8 cellular contexts compared by ENCODE assay signal in genomic region chr11:123559418-123559817, GRCh38.
DNase-seq lines count a peak whose midpoint lies in the region; ATAC-seq, FAIRE-seq and TF ChIP-seq lines count a peak whose summit lies in the region.

No MANE protein-coding gene starts in this region.

- no peak overlapping the region for H3K4me2 ChIP-seq in PC-9

- H3F3A ChIP-seq in PC-9 (ENCODE audit: insufficient read depth, low read depth) = no peaks in the 10 kb centered on the region

- no peaks in the 10 kb centered on the region for H3K36me3 ChIP-seq in PC-9 (ENCODE audit: low read depth)

- no peaks in the 10 kb centered on the region for H3K9me3 ChIP-seq in PC-9 (ENCODE audit: insufficient read depth, low read depth)

- TF ChIP-seq CTCF in fibroblast of pulmonary artery (IDR thresholded peaks at IDR 0.05; ENCODE audit: low read length, missing control alignments) (peak; percentile 39), PC-9 (conservative IDR thresholded peaks at IDR 0.05) (no peak)

- no peaks in the 10 kb centered on the region for H3K27me3 ChIP-seq in PC-9 (ENCODE audit: insufficient read depth, low read depth)

- H3K4me1 ChIP-seq in PC-9 (replicated peaks; ENCODE audit: insufficient read depth) = no peaks in the 10 kb centered on the region

- no TSS peak for BruUV-seq in PC-9 (replicated peaks; lab: Mats Ljungman, UMichigan)

- CTCF ChIA-PET in PC-9 (lab: Charles Lee) = no interaction called here

- peak; percentile 59 for DNase-seq in DMS79 (lab: John Stamatoyannopoulos, UW)
- peak; percentile 73 to 74 for DNase-seq in NCI-H526 (lab: John Stamatoyannopoulos, UW)
- no peak for DNase-seq in fibroblast of pulmonary artery (ENCODE audit: low read depth)
- DNase-seq in sciatic nerve (ENCODE audit: low spot score) = no peak
- no peak for DNase-seq in GM19239 (ENCODE audit: insufficient read length, low spot score)
- DNase-seq in PC-9 = no peak
- no peak for DNase-seq in NCI-H2081 (lab: John Stamatoyannopoulos, UW)

- intact Hi-C loops in sciatic nerve (cut with DNase I) (no loop called here), PC-9 (cut with micrococcal nuclease; ENCODE audit: unreplicated experiment) (loop anchor here (10.0 kb wide), 1 partner anchor 455 kb away; no protein-coding TSS in a partner anchor)

- no peak overlapping the region for H3K4me3 ChIP-seq in fibroblast of pulmonary artery (replicated peaks; ENCODE audit: low read depth, low read length)
- no peak overlapping the region for H3K4me3 ChIP-seq in PC-9

- POLR2A ChIA-PET in PC-9 (lab: Charles Lee; ENCODE audit: unreplicated experiment) = interaction anchor here (0.6 kb wide), 1 partner anchor 506 kb away, joined by 4 read pairs; no protein-coding TSS in a partner anchor

- H2AFZ ChIP-seq in PC-9 = no peak overlapping the region

- no peaks in the 10 kb centered on the region for H3K79me2 ChIP-seq in PC-9 (ENCODE audit: low read depth)

- H4K20me1 ChIP-seq in PC-9 (ENCODE audit: insufficient read depth) = no peaks in the 10 kb centered on the region

- H3K9me2 ChIP-seq in PC-9 (ENCODE audit: insufficient read depth) = no peaks in the 10 kb centered on the region

- no peak for FAIRE-seq in GM19239 (lab: Jason Lieb, UNC)

- ATAC-seq in sciatic nerve (peak; percentile 12), HG03039 (IDR thresholded peaks at IDR 0.05; ENCODE audit: unreplicated experiment) (no peak)

- H3K27ac ChIP-seq in PC-9 = no peak overlapping the region

Comparison
In these comparisons a context has a peak if more than half of its experiments do, and no peak if none do; other contexts are left out.
1. DNase-seq: peak in DMS79 (single experiment) and NCI-H526 (2 of 2); none in fibroblast of pulmonary artery (single experiment), sciatic nerve (single experiment), GM19239 (single experiment), PC-9 (0 of 2) and NCI-H2081 (0 of 2).